15 cellular contexts compared by ENCODE assay signal in genomic region chr21:43619856-43620255, GRCh38. TPM values are rescaled to one million over a fixed set of nuclear protein-coding genes. Genes with fewer than 3 reads are reported as not detected.
DNase-seq lines count a peak whose midpoint lies in the region; ATAC-seq, FAIRE-seq and TF ChIP-seq lines count a peak whose summit lies in the region.
"Had no signal": no experiment of that assay in that cellular context is flagged by ENCODE, and none has a peak within 500 bp of the region (broad histone marks: within the 10 kb centered on the region; RNA-seq: fewer than 3 reads in every experiment).

No MANE protein-coding gene starts in this region.

- H3K4me1 ChIP-seq in HepG2 (ENCODE audit: insufficient read depth, low read length): no peaks in the 10 kb centered on the region
- no peaks in the 10 kb centered on the region for H3K4me1 ChIP-seq in right lobe of liver
- H3K4me1 ChIP-seq in GM12878 (ENCODE audit: control insufficient read depth, insufficient read depth, low read length): no peaks in the 10 kb centered on the region
- peaks cover 21% of the 10 kb centered on the region for H3K4me1 ChIP-seq in keratinocyte (ENCODE audit: control insufficient read depth, extremely low read depth, insufficient read depth, low read length)
- no peaks in the 10 kb centered on the region for H3K4me1 ChIP-seq in gastroesophageal sphincter
- H3K4me1 ChIP-seq: pancreas had no signal

- in situ Hi-C loops in HepG2 (cut with HindIII; ENCODE audit: extremely low pct_ligation_motif_present, low pct_unique_long_range_greater_than_20kb) (no loop called here), GM12878 (cut with MboI) (no loop called here)

- no peaks in the 10 kb centered on the region for H3K79me2 ChIP-seq in HepG2 (ENCODE audit: insufficient read depth, low read length)
- H3K79me2 ChIP-seq in GM12878 (ENCODE audit: control insufficient read depth, insufficient read depth, low read length): no peaks in the 10 kb centered on the region
- no peaks in the 10 kb centered on the region for H3K79me2 ChIP-seq in keratinocyte (ENCODE audit: control insufficient read depth, insufficient read depth, low read length)

- TF ChIP-seq POLR2A in HepG2 (IDR thresholded peaks at IDR 0.05; ENCODE audit: insufficient read depth in 1 of 2, low read depth in 2 of 2, low read length in 2 of 2) (no peak), right lobe of liver (IDR thresholded peaks at IDR 0.05) (no peak), GM12878 (IDR thresholded peaks at IDR 0.05; ENCODE audit: low read depth, low read length) (no peak), gastroesophageal sphincter (IDR thresholded peaks at IDR 0.05) (no peak)

- H3K27me3 ChIP-seq in HepG2 (ENCODE audit: control insufficient read depth in 1 of 2, insufficient read depth in 2 of 2, low read length in 2 of 2): no peaks in the 10 kb centered on the region
- no peaks in the 10 kb centered on the region for H3K27me3 ChIP-seq in right lobe of liver
- no peaks in the 10 kb centered on the region; a peak in 1 of 4 replicates for H3K27me3 ChIP-seq in GM12878 (replicated peaks in 1 of 2; ENCODE audit: control insufficient read depth in 2 of 2, insufficient read depth in 2 of 2, low read length in 1 of 2)
- H3K27me3 ChIP-seq in keratinocyte (ENCODE audit: control insufficient read depth, extremely low read depth, insufficient read depth, low read length): no peaks in the 10 kb centered on the region
- no peaks in the 10 kb centered on the region for H3K27me3 ChIP-seq in gastroesophageal sphincter
- H3K27me3 ChIP-seq: pancreas had no signal

- intact Hi-C loops in HepG2 (cut with micrococcal nuclease; ENCODE audit: unreplicated experiment): no loop called here
- intact Hi-C loops in right lobe of liver (cut with DNase I): no loop called here
- intact Hi-C loops in GM12878 (cut with micrococcal nuclease; ENCODE audit: unreplicated experiment): no loop called here

- DNase-seq in HepG2 (ENCODE audit: low spot score) (no peak), right lobe of liver (no peak), GM12878 (ENCODE audit: low read depth, low spot score) (no peak), keratinocyte (ENCODE audit: low read depth, low spot score) (no peak)
- no peak for DNase-seq in stimulated activated naive CD8-positive, alpha-beta T cell treated with anti-CD3 and anti-CD28 coated beads, Interleukin-15, Interleukin-2, amounts not matched to agents 100 U/mL and 50 U/mL, for 24 hours
- DNase-seq: activated CD8-positive, alpha-beta memory T cell treated with anti-CD3 and anti-CD28 coated beads, Interleukin-2, amount 50 U/mL, for 48 hours; activated naive CD4-positive, alpha-beta T cell treated with anti-CD3 and anti-CD28 coated beads, Interleukin-2, amount 50 U/mL, for 16 hours; central memory CD4-positive, alpha-beta T cell; KG1; NCI-H187 treated with DMSO at 0.1 percent for 48 hours; pancreas had no signal

- H3K27ac ChIP-seq in HepG2 (ENCODE audit: extremely low read length, insufficient read depth, low read length) (no peak overlapping the region), right lobe of liver (no peak overlapping the region), GM12878 (ENCODE audit: control insufficient read depth, insufficient read depth) (no peak overlapping the region), keratinocyte (ENCODE audit: control insufficient read depth, insufficient read depth, low read length) (no peak overlapping the region), gastroesophageal sphincter (no peak overlapping the region)
- H3K27ac ChIP-seq: pancreas, thoracic aorta had no signal

- WGBS in HepG2 (ENCODE audit: low lambda C conversion rate): 93% methylated on average over 3 of the region's 4 CpGs
- WGBS in right lobe of liver (ENCODE audit: insufficient coverage, low coverage, low lambda C conversion rate, missing lambda C conversion rate): 79% methylated on average over 4 of the region's 4 CpGs
- WGBS in GM12878 (ENCODE audit: insufficient coverage, insufficient replicate concordance, low lambda C conversion rate, missing lambda C conversion rate): 79% methylated on average over 4 of the region's 4 CpGs
- WGBS in gastroesophageal sphincter (ENCODE audit: low coverage in 1 of 2), 2 donors: 87% methylated on average over 1 of the region's 4 CpGs; no CpG with 5 or more reads in 1 of the 2 donors

- BruUV-seq in HepG2 (replicated peaks; lab: Mats Ljungman, UMichigan): no TSS peak
- no TSS peak for BruUV-seq in GM12878 (replicated peaks; lab: Mats Ljungman, UMichigan)

- H2AFZ ChIP-seq in HepG2 (ENCODE audit: low read length): no peak overlapping the region
- no peak overlapping the region for H2AFZ ChIP-seq in GM12878 (ENCODE audit: control insufficient read depth, low read depth, low read length)
- no peak overlapping the region for H2AFZ ChIP-seq in keratinocyte (ENCODE audit: control insufficient read depth, low read length)

- ATAC-seq in HepG2 (no peak), right lobe of liver (no peak), GM12878 (no peak), gastroesophageal sphincter (no peak), GM21447 (IDR thresholded peaks at IDR 0.05; ENCODE audit: unreplicated experiment) (no peak), GM21619 (IDR thresholded peaks at IDR 0.05; ENCODE audit: unreplicated experiment) (no peak)
- no peak for ATAC-seq in stimulated activated naive CD8-positive, alpha-beta T cell treated with anti-CD3 and anti-CD28 coated beads, Interleukin-15, Interleukin-2, amounts not matched to agents 100 U/mL and 50 U/mL, for 24 hours
- ATAC-seq: pancreas had no signal

- no peaks in the 10 kb centered on the region for H4K20me1 ChIP-seq in HepG2 (ENCODE audit: insufficient read depth, low read length)
- no peaks in the 10 kb centered on the region for H4K20me1 ChIP-seq in GM12878 (ENCODE audit: control insufficient read depth, insufficient read depth)
- no peaks in the 10 kb centered on the region for H4K20me1 ChIP-seq in keratinocyte (ENCODE audit: control insufficient read depth, extremely low read depth, insufficient read depth, low read length)

- SMC1A ChIA-PET in GM12878 (lab: Charles Lee; ENCODE audit: uncharacterized antibody, unreplicated experiment): no interaction called here

- peaks cover 13% of the 10 kb centered on the region for H3K9me3 ChIP-seq in HepG2 (ENCODE audit: low read length)
- H3K9me3 ChIP-seq in right lobe of liver: no peaks in the 10 kb centered on the region
- H3K9me3 ChIP-seq in GM12878 (replicated peaks; ENCODE audit: control insufficient read depth, insufficient read depth, low read length): peaks cover 3% of the 10 kb centered on the region; the same call in 2 of the 3 replicates
- H3K9me3 ChIP-seq in keratinocyte (ENCODE audit: control insufficient read depth, low read depth, low read length): peaks cover 5% of the 10 kb centered on the region
- peaks cover 0 to 14% (median 0%) of the 10 kb centered on the region in 3 donors for H3K9me3 ChIP-seq in gastroesophageal sphincter
- H3K9me3 ChIP-seq: pancreas had no signal

- POLR2A ChIA-PET in HepG2 (lab: Yijun Ruan, JAX) (interaction anchor here (1.8 kb wide), 1 partner anchor 26 kb away, joined by 4 read pairs; no protein-coding TSS in a partner anchor), GM12878 (lab: Charles Lee) (no interaction called here)

- dilution Hi-C loops in keratinocyte (cut with MboI; ENCODE audit: extremely low pct_ligation_motif_present, low sequenced_read_pairs): no loop called here

- H3K36me3 ChIP-seq in HepG2 (replicated peaks in 1 of 2; ENCODE audit: control insufficient read depth in 1 of 2, insufficient read depth in 2 of 2, low read length in 2 of 2) (no peaks in the 10 kb centered on the region), right lobe of liver (no peaks in the 10 kb centered on the region), GM12878 (ENCODE audit: control insufficient read depth in 2 of 2, insufficient read depth in 2 of 2, low read length in 1 of 2) (no peaks in the 10 kb centered on the region), keratinocyte (ENCODE audit: control insufficient read depth in 2 of 2, extremely low read depth in 1 of 2, insufficient read depth in 2 of 2, low read length in 2 of 2) (no peaks in the 10 kb centered on the region), gastroesophageal sphincter (no peaks in the 10 kb centered on the region)
- H3K36me3 ChIP-seq: pancreas, thoracic aorta had no signal

- no peaks in the 10 kb centered on the region for H3K9me1 ChIP-seq in keratinocyte (ENCODE audit: control insufficient read depth, extremely low read depth, insufficient read depth, low read length)

- TF ChIP-seq CTCF in HepG2 (CRISPR knock-in tag; IDR thresholded peaks at IDR 0.05) (peak; percentile 47), right lobe of liver (IDR thresholded peaks at IDR 0.05) (peak in 2 of 4 donors; percentile 9 to 12), GM12878 (IDR thresholded peaks at IDR 0.05 in 2 of 3, conservative IDR thresholded peaks at IDR 0.05 in 1 of 3; ENCODE audit: control insufficient read depth in 2 of 3, extremely low read depth in 1 of 3, insufficient read depth in 1 of 3, low read depth in 3 of 3, low read length in 3 of 3) (no peak), keratinocyte (optimal IDR thresholded peaks at IDR 0.05 in 1 of 3, IDR thresholded peaks at IDR 0.05 in 1 of 3, conservative IDR thresholded peaks at IDR 0.05 in 1 of 3; ENCODE audit: extremely low read depth in 1 of 3, insufficient read depth in 2 of 3, low read length in 3 of 3) (peak; percentile 18 to 35 (median 30)), gastroesophageal sphincter (IDR thresholded peaks at IDR 0.05) (no peak)

- H3K4me2 ChIP-seq in HepG2 (ENCODE audit: low read depth, low read length) (no peak overlapping the region), GM12878 (ENCODE audit: control insufficient read depth, insufficient read depth) (no peak overlapping the region), keratinocyte (ENCODE audit: control insufficient read depth, extremely low read depth, insufficient read depth, low read depth, low read length) (no peak overlapping the region)

- no peak overlapping the region for H3K4me3 ChIP-seq in HepG2 (replicated peaks in 1 of 3; ENCODE audit: insufficient read depth in 1 of 3, low read depth in 2 of 3, low read length in 3 of 3)
- H3K4me3 ChIP-seq in right lobe of liver: no peak overlapping the region
- H3K4me3 ChIP-seq in GM12878: no peak overlapping the region
- H3K4me3 ChIP-seq in keratinocyte (ENCODE audit: control insufficient read depth in 2 of 3, extremely low read depth in 1 of 3, insufficient read depth in 2 of 3, low read depth in 1 of 3, low read length in 3 of 3): no peak overlapping the region
- no peak overlapping the region for H3K4me3 ChIP-seq in gastroesophageal sphincter
- H3K4me3 ChIP-seq: pancreas, thoracic aorta had no signal

- RAD21 ChIA-PET in GM12878 (lab: Charles Lee; ENCODE audit: unreplicated experiment): interaction anchor here (1.0 kb wide), 1 partner anchor 41 kb away, joined by 4 read pairs; no protein-coding TSS in a partner anchor

- TF ChIP-seq EP300 in HepG2 (IDR thresholded peaks at IDR 0.05; ENCODE audit: low read depth in 2 of 2, low read length in 2 of 2): no peak
- no peak for TF ChIP-seq EP300 in HepG2 (CRISPR knock-in tag; IDR thresholded peaks at IDR 0.05; ENCODE audit: borderline replicate concordance)
- TF ChIP-seq EP300 in GM12878 (IDR thresholded peaks at IDR 0.05; ENCODE audit: borderline replicate concordance in 1 of 2, control insufficient read depth in 1 of 2, low read depth in 2 of 2, low read length in 2 of 2): no peak
- TF ChIP-seq EP300 in gastroesophageal sphincter (IDR thresholded peaks at IDR 0.05): no peak

- FAIRE-seq in HepG2 (lab: Jason Lieb, UNC): no peak
- FAIRE-seq in GM12878 (lab: Jason Lieb, UNC): no peak
- no peak for FAIRE-seq in keratinocyte (lab: Jason Lieb, UNC)
- FAIRE-seq: pancreas had no signal

- H3K9ac ChIP-seq in HepG2 (ENCODE audit: insufficient read depth, low read depth, low read length): no peak overlapping the region
- H3K9ac ChIP-seq in GM12878 (ENCODE audit: control insufficient read depth, insufficient read depth, low read length): no peak overlapping the region
- no peak overlapping the region for H3K9ac ChIP-seq in keratinocyte (ENCODE audit: control insufficient read depth, extremely low read depth, insufficient read depth, low read length)

- CTCF ChIA-PET in HepG2 (lab: Yijun Ruan, JAX; ENCODE audit: low intra/inter-chr PET ratio, low total read pairs) (no interaction called here), GM12878 (lab: Yijun Ruan, JAX) (interaction anchor here (1.3 kb wide), 1 partner anchor 25 kb away, joined by 7 read pairs; no protein-coding TSS in a partner anchor)

- TF ChIP-seq RAD21 in HepG2 (CRISPR knock-in tag; IDR thresholded peaks at IDR 0.05) (no peak), GM12878 (IDR thresholded peaks at IDR 0.05; ENCODE audit: insufficient read depth, low read depth, low read length) (0 out of 2 replicates have a peak, but pooled peaks have one; percentile 16)

RNA-seq across cellular contexts. Expression of gene HSF2BP, which starts 39.4 kb away (rescaled TPM):
- total RNA-seq in HepG2 (2016; rRNA removed; fragmentation: Illumina TruSeq; extraction: Trizol): 1.6 and 2.2 TPM in 2 replicates
- 2.9 and 3.0 TPM in 2 replicates for total RNA-seq in HepG2 (2016; cell fraction: cytosol; rRNA removed; fragmentation: Illumina TruSeq; extraction: Trizol; ENCODE audit: low read depth)
- total RNA-seq in HepG2 (2016; cell fraction: insoluble cytoplasmic fraction; rRNA removed; fragmentation: Illumina TruSeq; extraction: Trizol): 1.8 and 2.1 TPM in 2 replicates
- total RNA-seq in HepG2 (2016; cell fraction: membrane; rRNA removed; fragmentation: Illumina TruSeq; extraction: Trizol): 1.7 and 2.1 TPM in 2 replicates
- total RNA-seq in HepG2 (2016; cell fraction: nucleus; rRNA removed; fragmentation: Illumina TruSeq; extraction: Trizol): 1.6 and 2.4 TPM in 2 replicates
- polyA plus RNA-seq in HepG2 (2011; rRNA removed): 0.63 and 0.67 TPM in 2 replicates
- polyA plus RNA-seq in HepG2 (2011; cell fraction: cytosol; rRNA removed): 0.68 and 0.87 TPM in 2 replicates
- polyA plus RNA-seq in HepG2 (2011; cell fraction: nucleus; rRNA removed): 0.98 and 1.1 TPM in 2 replicates
- 0.92 and 0.95 TPM in 2 replicates for polyA plus RNA-seq in HepG2 (2012)
- 0.49 and 0.50 TPM in 2 replicates for polyA plus RNA-seq in HepG2 (2016; cell fraction: cytosol; fragmentation: Illumina TruSeq; extraction: Trizol; ENCODE audit: low read depth)
- polyA plus RNA-seq in HepG2 (2016; cell fraction: insoluble cytoplasmic fraction; fragmentation: Illumina TruSeq; extraction: Trizol; ENCODE audit: low read depth): 1.4 and 1.6 TPM in 2 replicates
- polyA plus RNA-seq in HepG2 (2016; cell fraction: membrane; fragmentation: Illumina TruSeq; extraction: Trizol; ENCODE audit: low read depth): 0.49 and 0.94 TPM in 2 replicates
- polyA plus RNA-seq in HepG2 (2016; cell fraction: nucleus; fragmentation: Illumina TruSeq; extraction: Trizol; ENCODE audit: insufficient read depth, low read depth): 0.75 and 1.5 TPM in 2 replicates
- 0.48 and 3.0 TPM in 2 replicates for polyA minus RNA-seq in HepG2 (2011; rRNA and poly(A)+ RNA removed; ENCODE audit: low replicate concordance)
- polyA minus RNA-seq in HepG2 (2011; cell fraction: cytosol; rRNA and poly(A)+ RNA removed): 0.69 TPM in 1 of 2 replicates, not detected in the other
- 3.1 and 4.4 TPM in 2 replicates for polyA minus RNA-seq in HepG2 (2011; cell fraction: nucleus; rRNA and poly(A)+ RNA removed)
- under 1 TPM in 4 of 6 experiments, not detected in 2; 0.25 to 0.62 (median 0.37) TPM for total RNA-seq in right lobe of liver
- total RNA-seq in GM12878 (2013; cell fraction: nucleolus; rRNA removed): 2.1 and 2.7 TPM in 2 replicates
- 0.33 and 0.45 TPM in 2 replicates for total RNA-seq in GM12878 (2014; rRNA removed)
- 0.32 and 0.45 TPM in 2 replicates for total RNA-seq in GM12878 (2014; rRNA removed; fragmentation: Illumina TruSeq; extraction: Trizol)
- 0.38 and 0.48 TPM in 2 replicates for total RNA-seq in GM12878 (2021)
- 0.17 TPM for polyA plus RNA-seq in GM12878 (2011; ENCODE audit: low read depth)
- polyA plus RNA-seq in GM12878 (2011; rRNA removed): 0.20 and 0.26 TPM in 2 replicates
- 0.15 and 0.21 TPM in 2 replicates for polyA plus RNA-seq in GM12878 (2011; cell fraction: cytosol; rRNA removed)
- 0.06 and 0.10 TPM in 2 replicates for polyA plus RNA-seq in GM12878 (2011; cell fraction: nucleus; rRNA removed)
- 0.25 and 0.49 TPM in 2 replicates for polyA plus RNA-seq in GM12878 (2012)
- 0.21 TPM in 1 of 2 replicates, not detected in the other for polyA plus RNA-seq in GM12878 (2014; fragmentation: Illumina TruSeq; extraction: Trizol)
- polyA plus RNA-seq in GM12878 (2014; fragmentation: Nextera tagmentation; extraction: Ambion mirVana): under 1 TPM; 0.07 to 0.19 TPM
- polyA plus RNA-seq in GM12878 (2014; rRNA removed): 0.53 and 0.81 TPM in 2 replicates
- polyA plus RNA-seq in GM12878 (2016; fragmentation: Nextera tagmentation; extraction: Ambion mirVana): under 1 TPM; 0.32 to 0.53 TPM
- 0.10 TPM in 1 of 2 replicates, not detected in the other for polyA minus RNA-seq in GM12878 (2011; rRNA and poly(A)+ RNA removed)
- polyA minus RNA-seq in GM12878 (2011; cell fraction: cytosol; rRNA and poly(A)+ RNA removed): not detected in 2 replicates
- polyA minus RNA-seq in GM12878 (2011; cell fraction: nucleus; rRNA and poly(A)+ RNA removed): 0.38 TPM in 1 of 2 replicates, not detected in the other
- polyA plus RNA-seq in keratinocyte: 6.1 to 8.7 TPM (median 6.7 TPM) in 3 replicates
- polyA plus RNA-seq in keratinocyte (2011; ENCODE audit: low read depth): 2.2 TPM
- polyA plus RNA-seq in keratinocyte (2011; cell fraction: cytosol; rRNA removed): 9.3 and 11.9 TPM in 2 replicates
- 7.4 and 8.7 TPM in 2 replicates for polyA plus RNA-seq in keratinocyte (2011; cell fraction: nucleus; rRNA removed)
- 2.9 and 4.4 TPM in 2 replicates for polyA plus RNA-seq in keratinocyte (2012; ENCODE audit: low replicate concordance)
- 2.7 to 7.7 TPM (median 7.3 TPM) in 3 replicates for polyA minus RNA-seq in keratinocyte
- polyA minus RNA-seq in keratinocyte (2011; cell fraction: cytosol; rRNA and poly(A)+ RNA removed): 6.7 TPM
- 7.3 and 16.3 TPM in 2 replicates for polyA minus RNA-seq in keratinocyte (2011; cell fraction: nucleus; rRNA and poly(A)+ RNA removed)
- 1 to 10 TPM in 2 of 4 donors, under 1 TPM in 2; 0.40 to 2.4 (median 1.2) TPM for total RNA-seq in gastroesophageal sphincter

RNA-seq across cellular contexts. Expression of gene RRP1B, which starts 39.5 kb away (rescaled TPM):
- 46.2 and 58.2 TPM in 2 replicates for total RNA-seq in HepG2 (2016; rRNA removed; fragmentation: Illumina TruSeq; extraction: Trizol)
- 4.4 and 4.5 TPM in 2 replicates for total RNA-seq in HepG2 (2016; cell fraction: cytosol; rRNA removed; fragmentation: Illumina TruSeq; extraction: Trizol; ENCODE audit: low read depth)
- 45.9 and 49.4 TPM in 2 replicates for total RNA-seq in HepG2 (2016; cell fraction: insoluble cytoplasmic fraction; rRNA removed; fragmentation: Illumina TruSeq; extraction: Trizol)
- total RNA-seq in HepG2 (2016; cell fraction: membrane; rRNA removed; fragmentation: Illumina TruSeq; extraction: Trizol): 16.5 and 16.9 TPM in 2 replicates
- total RNA-seq in HepG2 (2016; cell fraction: nucleus; rRNA removed; fragmentation: Illumina TruSeq; extraction: Trizol): 28.8 and 31.8 TPM in 2 replicates
- polyA plus RNA-seq in HepG2 (2011; rRNA removed): 16.3 TPM in 2 replicates
- 10.6 and 12.2 TPM in 2 replicates for polyA plus RNA-seq in HepG2 (2011; cell fraction: cytosol; rRNA removed)
- 17.2 and 19.0 TPM in 2 replicates for polyA plus RNA-seq in HepG2 (2011; cell fraction: nucleus; rRNA removed)
- polyA plus RNA-seq in HepG2 (2012): 19.7 and 22.4 TPM in 2 replicates
- 1.9 and 2.3 TPM in 2 replicates for polyA plus RNA-seq in HepG2 (2016; cell fraction: cytosol; fragmentation: Illumina TruSeq; extraction: Trizol; ENCODE audit: low read depth)
- 45.7 and 50.1 TPM in 2 replicates for polyA plus RNA-seq in HepG2 (2016; cell fraction: insoluble cytoplasmic fraction; fragmentation: Illumina TruSeq; extraction: Trizol; ENCODE audit: low read depth)
- 7.9 and 8.4 TPM in 2 replicates for polyA plus RNA-seq in HepG2 (2016; cell fraction: membrane; fragmentation: Illumina TruSeq; extraction: Trizol; ENCODE audit: low read depth)
- polyA plus RNA-seq in HepG2 (2016; cell fraction: nucleus; fragmentation: Illumina TruSeq; extraction: Trizol; ENCODE audit: insufficient read depth, low read depth): 52.6 and 53.3 TPM in 2 replicates
- polyA minus RNA-seq in HepG2 (2011; rRNA and poly(A)+ RNA removed; ENCODE audit: low replicate concordance): 26.5 and 39.4 TPM in 2 replicates
- 23.0 and 23.7 TPM in 2 replicates for polyA minus RNA-seq in HepG2 (2011; cell fraction: cytosol; rRNA and poly(A)+ RNA removed)
- 12.1 and 17.0 TPM in 2 replicates for polyA minus RNA-seq in HepG2 (2011; cell fraction: nucleus; rRNA and poly(A)+ RNA removed)
- total RNA-seq in right lobe of liver: 10 to 100 TPM in 2 of 6 experiments, 1 to 10 TPM in 4; 8.0 to 17.0 (median 9.8) TPM
- 21.9 and 26.3 TPM in 2 replicates for total RNA-seq in GM12878 (2013; cell fraction: nucleolus; rRNA removed)
- total RNA-seq in GM12878 (2014; rRNA removed): 38.1 and 41.9 TPM in 2 replicates
- 32.5 and 36.3 TPM in 2 replicates for total RNA-seq in GM12878 (2014; rRNA removed; fragmentation: Illumina TruSeq; extraction: Trizol)
- 52.8 and 57.4 TPM in 2 replicates for total RNA-seq in GM12878 (2021)
- polyA plus RNA-seq in GM12878 (2011; ENCODE audit: low read depth): 9.6 TPM
- 15.7 and 19.3 TPM in 2 replicates for polyA plus RNA-seq in GM12878 (2011; rRNA removed)
- 14.4 and 15.0 TPM in 2 replicates for polyA plus RNA-seq in GM12878 (2011; cell fraction: cytosol; rRNA removed)
- 18.0 and 25.0 TPM in 2 replicates for polyA plus RNA-seq in GM12878 (2011; cell fraction: nucleus; rRNA removed)
- polyA plus RNA-seq in GM12878 (2012): 17.1 and 18.2 TPM in 2 replicates
- polyA plus RNA-seq in GM12878 (2014; fragmentation: Illumina TruSeq; extraction: Trizol): 35.7 and 39.9 TPM in 2 replicates
- 1 to 10 TPM; 8.1 to 9.7 TPM for polyA plus RNA-seq in GM12878 (2014; fragmentation: Nextera tagmentation; extraction: Ambion mirVana)
- polyA plus RNA-seq in GM12878 (2014; rRNA removed): 33.7 and 35.0 TPM in 2 replicates
- 10 to 100 TPM; 45.0 to 47.0 TPM for polyA plus RNA-seq in GM12878 (2016; fragmentation: Nextera tagmentation; extraction: Ambion mirVana)
- 18.6 and 20.1 TPM in 2 replicates for polyA minus RNA-seq in GM12878 (2011; rRNA and poly(A)+ RNA removed)
- polyA minus RNA-seq in GM12878 (2011; cell fraction: cytosol; rRNA and poly(A)+ RNA removed): 10.2 and 14.6 TPM in 2 replicates
- 5.7 and 11.2 TPM in 2 replicates for polyA minus RNA-seq in GM12878 (2011; cell fraction: nucleus; rRNA and poly(A)+ RNA removed)
- polyA plus RNA-seq in keratinocyte: 13.0 to 24.0 TPM (median 19.8 TPM) in 3 replicates
- 8.2 TPM for polyA plus RNA-seq in keratinocyte (2011; ENCODE audit: low read depth)
- 18.2 and 19.6 TPM in 2 replicates for polyA plus RNA-seq in keratinocyte (2011; cell fraction: cytosol; rRNA removed)
- 26.9 and 27.7 TPM in 2 replicates for polyA plus RNA-seq in keratinocyte (2011; cell fraction: nucleus; rRNA removed)
- polyA plus RNA-seq in keratinocyte (2012; ENCODE audit: low replicate concordance): 13.0 and 26.6 TPM in 2 replicates
- 20.8 to 28.9 TPM (median 20.9 TPM) in 3 replicates for polyA minus RNA-seq in keratinocyte
- 23.6 TPM for polyA minus RNA-seq in keratinocyte (2011; cell fraction: cytosol; rRNA and poly(A)+ RNA removed)
- 20.6 and 30.3 TPM in 2 replicates for polyA minus RNA-seq in keratinocyte (2011; cell fraction: nucleus; rRNA and poly(A)+ RNA removed)
- total RNA-seq in gastroesophageal sphincter: 10 to 100 TPM; 17.8 to 23.7 (median 21.2) TPM

Comparison
In these comparisons a context has a peak if more than half of its experiments do, and no peak if none do; other contexts are left out.
1. CTCF ChIP-seq: peak in HepG2 (single experiment) and keratinocyte (3 of 3); none in GM12878 (0 of 3) and gastroesophageal sphincter (0 of 4).
2. Of the 75 proteins assayed by ChIP-seq in both HepG2 and GM12878: peak only in HepG2: CTCF; only in GM12878: RAD21; in both: none; in neither: 73.